31 cellular contexts compared by ENCODE assay signal in genomic region chr2:31764169-31764568, GRCh38.
DNase-seq lines count a peak whose midpoint lies in the region; ATAC-seq, FAIRE-seq and TF ChIP-seq lines count a peak whose summit lies in the region.
"Had no signal": no experiment of that assay in that cellular context is flagged by ENCODE, and none has a peak within 500 bp of the region (broad histone marks: within the 10 kb centered on the region; RNA-seq: fewer than 3 reads in every experiment).

No MANE protein-coding gene starts in this region.

- H3K36me3 Mint-ChIP-seq in HFFc6 (ENCODE audit: low read depth) (no peaks in the 10 kb centered on the region), WTC11 (no peaks in the 10 kb centered on the region)
- H3K36me3 Mint-ChIP-seq: activated naive CD4-positive, alpha-beta T cell treated with anti-CD3 and anti-CD28 coated beads, Interleukin-2, amount 10 ng/mL, durations not matched to agents 7 days and 5 days; natural killer cell had no signal

- H3K9me3 Mint-ChIP-seq in HFFc6 (no peaks in the 10 kb centered on the region), WTC11 (peaks cover 20% of the 10 kb centered on the region)
- H3K9me3 Mint-ChIP-seq: activated CD4-positive, alpha-beta memory T cell treated with anti-CD3 and anti-CD28 coated beads, Interleukin-2, amount 10 ng/mL, durations not matched to agents 7 days and 5 days; activated naive CD4-positive, alpha-beta T cell treated with anti-CD3 and anti-CD28 coated beads, Interleukin-2, amount 10 ng/mL, durations not matched to agents 7 days and 5 days had no signal

- TF ChIP-seq POLR2A in transverse colon (IDR thresholded peaks at IDR 0.05) = no peak

- H3K27ac ChIP-seq in transverse colon = no peak overlapping the region
- H3K27ac ChIP-seq: C4-2B, GM23248, heart left ventricle, suprapubic skin, upper lobe of right lung had no signal

- TF ChIP-seq EP300 in transverse colon (IDR thresholded peaks at IDR 0.05; ENCODE audit: low read depth) = no peak

- H3K27me3 Mint-ChIP-seq in HFFc6 (ENCODE audit: insufficient read depth) = peaks cover 5% of the 10 kb centered on the region
- no peaks in the 10 kb centered on the region for H3K27me3 Mint-ChIP-seq in WTC11 (ENCODE audit: low read depth)
- H3K27me3 Mint-ChIP-seq: activated CD4-positive, alpha-beta memory T cell treated with anti-CD3 and anti-CD28 coated beads, Interleukin-2, amount 10 ng/mL, durations not matched to agents 7 days and 5 days; activated naive CD4-positive, alpha-beta T cell treated with anti-CD3 and anti-CD28 coated beads, Interleukin-2, amount 10 ng/mL, durations not matched to agents 7 days and 5 days had no signal

- H3K4me3 Mint-ChIP-seq in HFFc6 = no peak overlapping the region
- H3K4me3 Mint-ChIP-seq in WTC11 = no peak overlapping the region
- H3K4me3 Mint-ChIP-seq: activated CD4-positive, alpha-beta memory T cell treated with anti-CD3 and anti-CD28 coated beads, Interleukin-2, amount 10 ng/mL, durations not matched to agents 7 days and 5 days; activated naive CD4-positive, alpha-beta T cell treated with anti-CD3 and anti-CD28 coated beads, Interleukin-2, amount 10 ng/mL, durations not matched to agents 7 days and 5 days; natural killer cell had no signal

- H3K4me1 Mint-ChIP-seq in HFFc6 (ENCODE audit: low read depth) = peaks cover 6% of the 10 kb centered on the region; the same call in 1 of the 2 replicates
- no peaks in the 10 kb centered on the region for H3K4me1 Mint-ChIP-seq in WTC11
- H3K4me1 Mint-ChIP-seq: activated CD4-positive, alpha-beta memory T cell treated with anti-CD3 and anti-CD28 coated beads, Interleukin-2, amount 10 ng/mL, durations not matched to agents 7 days and 5 days; activated naive CD4-positive, alpha-beta T cell treated with anti-CD3 and anti-CD28 coated beads, Interleukin-2, amount 10 ng/mL, durations not matched to agents 7 days and 5 days; natural killer cell had no signal

- no peaks in the 10 kb centered on the region for H3K9me3 ChIP-seq in transverse colon
- H3K9me3 ChIP-seq: upper lobe of right lung had no signal

- intact Hi-C loops in transverse colon (cut with DNase I; ENCODE audit: low total_unique reads) = no loop called here

- no peak overlapping the region for H3K4me3 ChIP-seq in transverse colon
- H3K4me3 ChIP-seq: GM23248, heart left ventricle, suprapubic skin, upper lobe of right lung had no signal

- H3K4me1 ChIP-seq in transverse colon = no peaks in the 10 kb centered on the region
- H3K4me1 ChIP-seq: heart left ventricle, suprapubic skin, upper lobe of right lung had no signal

- H3K27me3 ChIP-seq in transverse colon = no peaks in the 10 kb centered on the region
- H3K27me3 ChIP-seq: heart left ventricle, suprapubic skin, upper lobe of right lung had no signal

- POLR2A ChIA-PET in WTC11 (lab: Charles Lee) = no interaction called here

- CTCF ChIA-PET in WTC11 (lab: Charles Lee) = no interaction called here

- in situ Hi-C loops in transverse colon (cut with MboI; ENCODE audit: low pct_ligation_motif_present in 1 of 4, low pct_unique_long_range_greater_than_20kb in 1 of 4, low sequenced_read_pairs in 3 of 4) = no loop called here

- ATAC-seq in WTC11 = no peak
- ATAC-seq: heart left ventricle, natural killer cell, upper lobe of right lung had no signal

- 54 to 69% methylated on average over 2 of the region's 2 CpGs for WGBS in transverse colon (ENCODE audit: low coverage in 1 of 2), 2 donors

- no peak for TF ChIP-seq CTCF in HFFc6 (IDR thresholded peaks at IDR 0.05)
- no peak for TF ChIP-seq CTCF in WTC11 (IDR thresholded peaks at IDR 0.05)
- no peak for TF ChIP-seq CTCF in transverse colon (IDR thresholded peaks at IDR 0.05)

- peak; percentile 26 for FAIRE-seq in endometrium (lab: Jason Lieb, UNC)
- FAIRE-seq: endothelial cell of umbilical vein, small intestine had no signal

- H3K36me3 ChIP-seq in transverse colon = no peaks in the 10 kb centered on the region
- H3K36me3 ChIP-seq: heart left ventricle, suprapubic skin, upper lobe of right lung had no signal

- peak; percentile 43 for DNase-seq in HFFc6
- peak; percentile 53 for DNase-seq in left kidney (ENCODE audit: low read depth, low spot score)
- DNase-seq in ureter (ENCODE audit: low spot score) = peak; percentile 56
- DNase-seq in WTC11 (ENCODE audit: low spot score) = no peak
- no peak for DNase-seq in transverse colon
- DNase-seq in stimulated activated naive CD4-positive, alpha-beta T cell treated with Interleukin-2 at 50 U/mL for 16 hours (lab: John Stamatoyannopoulos, UW) = no peak
- no peak for DNase-seq in ecto neural progenitor cell (ENCODE audit: low spot score)
- DNase-seq: activated CD4-positive, alpha-beta memory T cell treated with anti-CD3 and anti-CD28 coated beads, Interleukin-2, amount 10 ng/mL, durations not matched to agents 7 days and 5 days; activated CD4-positive, CD25-positive, alpha-beta regulatory T cell treated with anti-CD3 and anti-CD28 coated beads, Interleukin-2, amount 50 U/mL, for 72 hours; activated CD8-positive, alpha-beta memory T cell treated with anti-CD3 and anti-CD28 coated beads, Interleukin-2, amount 50 U/mL, for 4 hours; activated naive CD4-positive, alpha-beta T cell treated with anti-CD3 and anti-CD28 coated beads, Interleukin-2, amount 10 ng/mL, durations not matched to agents 7 days and 5 days; amygdala; COR-L47; GM23248; heart left ventricle; Kasumi-1; midbrain; natural killer cell; NCI-H1417 treated with DMSO at 0.1 percent for 48 hours; NCI-H2029 treated with DMSO at 0.1 percent for 48 hours; NCI-H524 treated with DMSO at 0.1 percent for 48 hours; occipital lobe; Right ventricle myocardium superior; small intestine; stimulated activated naive CD4-positive, alpha-beta T cell; T-helper 2 cell; upper lobe of right lung had no signal

- H3K27ac Mint-ChIP-seq in HFFc6 (no peak overlapping the region), WTC11 (no peak overlapping the region)
- H3K27ac Mint-ChIP-seq: activated CD4-positive, alpha-beta memory T cell treated with anti-CD3 and anti-CD28 coated beads, Interleukin-2, amount 10 ng/mL, durations not matched to agents 7 days and 5 days; activated naive CD4-positive, alpha-beta T cell treated with anti-CD3 and anti-CD28 coated beads, Interleukin-2, amount 10 ng/mL, durations not matched to agents 7 days and 5 days; natural killer cell had no signal

TF ChIP-seq in WTC11, 78 proteins besides CTCF, POLR2A, EP300 and RAD21 (continues in another document):
- TF ChIP-seq ATF1 (CRISPR knock-in tag; IDR thresholded peaks at IDR 0.05) = no peak
- TF ChIP-seq CBFB (CRISPR knock-in tag; IDR thresholded peaks at IDR 0.05; ENCODE audit: low read depth) = no peak
- no peak for TF ChIP-seq JAZF1 (CRISPR knock-in tag; IDR thresholded peaks at IDR 0.05)
- TF ChIP-seq PREB (CRISPR knock-in tag; IDR thresholded peaks at IDR 0.05; ENCODE audit: borderline replicate concordance) = no peak
- TF ChIP-seq STAT6 (CRISPR knock-in tag; conservative IDR thresholded peaks at IDR 0.05; ENCODE audit: low read depth) = no peak
- no peak for TF ChIP-seq FOXJ3 (CRISPR knock-in tag; IDR thresholded peaks at IDR 0.05; ENCODE audit: borderline replicate concordance)
- no peak for TF ChIP-seq ZNF219 (CRISPR knock-in tag; IDR thresholded peaks at IDR 0.05; ENCODE audit: borderline replicate concordance)
- no peak for TF ChIP-seq TEAD1 (CRISPR knock-in tag; IDR thresholded peaks at IDR 0.05)
- TF ChIP-seq E2F4 (CRISPR knock-in tag; IDR thresholded peaks at IDR 0.05; ENCODE audit: borderline replicate concordance, low read depth) = no peak

Comparison
In these comparisons a context has a peak if more than half of its experiments do, and no peak if none do; other contexts are left out.
1. DNase-seq: peak in HFFc6 (single experiment), left kidney (single experiment) and ureter (single experiment); none in WTC11 (single experiment), transverse colon (single experiment), stimulated activated naive CD4-positive, alpha-beta T cell treated with Interleukin-2 at 50 U/mL for 16 hours (single experiment) and ecto neural progenitor cell (single experiment).